In genomic region chr22:24758164-24758799, GRCh38 we compare ENCODE assay signal across 9 cellular contexts. TPM values are rescaled to one million over a fixed set of nuclear protein-coding genes. Genes with fewer than 3 reads are reported as not detected.
DNase-seq lines count a peak whose midpoint lies in the region; ATAC-seq and TF ChIP-seq lines count a peak whose summit lies in the region.
"Had no signal": no experiment of that assay in that cellular context is flagged by ENCODE, and none has a peak within 500 bp of the region (broad histone marks: within the 10 kb centered on the region; RNA-seq: fewer than 3 reads in every experiment).

No MANE protein-coding gene starts in this region.

- no peaks in the 10 kb centered on the region; the same call in 1 of the 2 replicates for H3K27me3 ChIP-seq in Panc1 (ENCODE audit: control insufficient read depth, insufficient read depth, low read length)

- no peaks in the 10 kb centered on the region for H3K9me3 ChIP-seq in Panc1 (ENCODE audit: control insufficient read depth, insufficient read depth, low read depth, low read length)

- in situ Hi-C loops in Panc1 (cut with HindIII; ENCODE audit: low pct_unique_long_range_greater_than_20kb, low sequenced_read_pairs), result no loop called here

- H3K4me1 Mint-ChIP-seq in CD14-positive monocyte, result peaks cover 1% of the 10 kb centered on the region

- H3K4me3 ChIP-seq in Panc1 (ENCODE audit: low read depth in 2 of 2, low read length in 2 of 2), result no peak overlapping the region

- H3K27me3 Mint-ChIP-seq in CD14-positive monocyte (ENCODE audit: low read depth in 3 of 3), result peaks cover 2 to 6% (median 4%) of the 10 kb centered on the region in 3 donors

- BruUV-seq in Panc1 (replicated peaks; lab: Mats Ljungman, UMichigan), result no TSS peak

- H3K36me3 ChIP-seq in Panc1 (ENCODE audit: control insufficient read depth, insufficient read depth, low read length), result no peaks in the 10 kb centered on the region

- CTCF ChIA-PET in Panc1 (lab: Charles Lee), result no interaction called here

- DNase-seq in CD14-positive monocyte (ENCODE audit: low spot score) (no peak), H4 (ENCODE audit: low spot score) (peak; percentile 12), Panc1 (ENCODE audit: low read depth, low spot score) (no peak), left cardiac atrium (peak; percentile 56)
- peak; percentile 47 for DNase-seq in activated naive CD4-positive, alpha-beta T cell treated with Interleukin-2 at 50 U/mL for 16 hours
- peak; percentile 4 to 48 for DNase-seq in stimulated activated CD4-positive, alpha-beta T cell treated with anti-CD3 and anti-CD28 coated beads, Interleukin-12 subunit alpha, Interleukin-12 subunit beta, amount 100 ng/mL, for 24 hours (ENCODE audit: low read depth in 2 of 2)

- no peak overlapping the region for H3K4me3 Mint-ChIP-seq in CD14-positive monocyte

- no peaks in the 10 kb centered on the region for H3K36me3 Mint-ChIP-seq in CD14-positive monocyte

- intact Hi-C loops in CD14-positive monocyte (cut with micrococcal nuclease), result no loop called here
- intact Hi-C loops in Panc1 (cut with micrococcal nuclease; ENCODE audit: unreplicated experiment), result no loop called here
- intact Hi-C loops in left cardiac atrium (cut with DNase I), result loop anchor here in 1 of 2 donors (10.0 kb wide), 1 partner anchor 93 kb away; no protein-coding TSS in a partner anchor

- POLR2A ChIA-PET in Panc1 (lab: Charles Lee), result no interaction called here

- H3K9me3 Mint-ChIP-seq in CD14-positive monocyte, result no peaks in the 10 kb centered on the region

- no peak overlapping the region for H3K27ac ChIP-seq in Panc1 (ENCODE audit: low read length)

- TF ChIP-seq CTCF in CD14-positive monocyte (IDR thresholded peaks at IDR 0.05) (peak; percentile 91), Panc1 (IDR thresholded peaks at IDR 0.05) (peak; percentile 75)

- H3K4me1 ChIP-seq in Panc1 (ENCODE audit: control insufficient read depth, insufficient read depth, low read length), result no peaks in the 10 kb centered on the region

- H3K27ac Mint-ChIP-seq in CD14-positive monocyte, result no peak overlapping the region

- no peak for ATAC-seq in Panc1
- no peak for ATAC-seq in left cardiac atrium
- ATAC-seq in HG03571 (IDR thresholded peaks at IDR 0.05; ENCODE audit: unreplicated experiment), result no peak
- no peak for ATAC-seq in HG03439 (IDR thresholded peaks at IDR 0.05; ENCODE audit: unreplicated experiment)

RNA-seq across cellular contexts. Expression of gene PIWIL3, which starts 16.2 kb away (rescaled TPM):
- not detected for polyA plus RNA-seq in CD14-positive monocyte
- not detected in 2 replicates for total RNA-seq in H4 (2014; rRNA removed; shearing (Covaris generic))
- total RNA-seq in Panc1 (2021; ENCODE audit: unreplicated experiment) (not detected), left cardiac atrium (not detected)
- polyA plus RNA-seq in Panc1 (2012; ENCODE audit: insufficient read length), result not detected
- total RNA-seq: subcutaneous adipose tissue had no signal

RNA-seq across cellular contexts. Expression of gene SGSM1, which starts 47.7 kb away (rescaled TPM):
- polyA plus RNA-seq in CD14-positive monocyte, result not detected
- 0.23 TPM in 1 of 2 replicates, not detected in the other for total RNA-seq in H4 (2014; rRNA removed; shearing (Covaris generic))
- total RNA-seq in Panc1 (2021; ENCODE audit: unreplicated experiment) (1.6 TPM), left cardiac atrium (10 to 100 TPM; 16.1 to 24.8 TPM)
- polyA plus RNA-seq in Panc1 (2012; ENCODE audit: insufficient read length), result 2.3 TPM

Comparison
In these comparisons a context has a peak if more than half of its experiments do, and no peak if none do; other contexts are left out.
1. DNase-seq: peak in H4 (single experiment), activated naive CD4-positive, alpha-beta T cell treated with Interleukin-2 at 50 U/mL for 16 hours (single experiment), left cardiac atrium (single experiment) and stimulated activated CD4-positive, alpha-beta T cell treated with anti-CD3 and anti-CD28 coated beads, Interleukin-12 subunit alpha, Interleukin-12 subunit beta, amount 100 ng/mL, for 24 hours (2 of 2); none in CD14-positive monocyte (single experiment) and Panc1 (single experiment).